ENCODE assay signal across 20 cellular contexts in the genomic region with DNA sequence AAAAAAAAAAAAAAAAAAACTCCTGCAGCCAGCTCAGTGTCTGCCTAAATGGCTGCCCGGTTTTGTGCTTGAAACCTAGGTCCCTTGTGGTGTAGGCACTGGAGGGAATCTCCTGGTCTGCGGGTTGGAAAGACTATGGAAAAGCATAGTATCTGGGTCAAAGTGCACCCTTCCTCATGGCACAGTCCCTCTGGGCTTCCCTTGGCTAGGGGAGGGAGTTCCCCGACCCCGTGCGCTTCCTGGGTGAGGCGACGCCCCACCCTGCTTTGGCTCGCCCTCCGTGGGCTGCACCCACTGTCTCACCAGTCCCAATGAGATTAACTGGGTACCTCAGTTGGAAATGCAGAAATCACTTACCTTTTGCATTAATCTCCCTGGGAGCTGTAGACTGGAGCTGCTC. TPM values are rescaled to one million over a fixed set of nuclear protein-coding genes. Genes with fewer than 3 reads are reported as not detected.
DNase-seq lines count a peak whose midpoint lies in the region; ATAC-seq and TF ChIP-seq lines count a peak whose summit lies in the region.
"Had no signal": no experiment of that assay in that cellular context is flagged by ENCODE, and none has a peak within 500 bp of the region (broad histone marks: within the 10 kb centered on the region; RNA-seq: fewer than 3 reads in every experiment).

No MANE protein-coding gene starts in this region.

- no peaks in the 10 kb centered on the region for H3K9me3 Mint-ChIP-seq in Caco-2 (ENCODE audit: unreplicated experiment)
- no peaks in the 10 kb centered on the region for H3K9me3 Mint-ChIP-seq in activated T-helper 2 cell treated with anti-CD3 and anti-CD28 coated beads, Interferon-gamma antibody, Interleukin-2, Interleukin-4, amounts not matched to agents 10 μg/mL and 5 μg/mL and 100 μg/mL, durations not matched to agents 14 hours and 24 hours and 36 hours

- H3K27ac ChIP-seq in hepatocyte (no peak overlapping the region), trophoblast cell (ENCODE audit: low read depth, low read length) (no peak overlapping the region)

- no TSS peak for BruUV-seq in Caco-2 (replicated peaks; lab: Mats Ljungman, UMichigan)

- no peak overlapping the region for H2AFZ ChIP-seq in hepatocyte
- H2AFZ ChIP-seq in trophoblast cell (ENCODE audit: insufficient read depth, low read length, poor library complexity), result no peak overlapping the region

- H3K27ac Mint-ChIP-seq in Caco-2 (ENCODE audit: unreplicated experiment), result no peak overlapping the region
- H3K27ac Mint-ChIP-seq in activated T-helper 2 cell treated with anti-CD3 and anti-CD28 coated beads, Interferon-gamma antibody, Interleukin-2, Interleukin-4, amounts not matched to agents 10 μg/mL and 5 μg/mL and 100 μg/mL, durations not matched to agents 14 hours and 24 hours and 36 hours, result no peak overlapping the region
- H3K27ac Mint-ChIP-seq: CD4-positive, CD25-positive, alpha-beta regulatory T cell; IgD-negative memory B cell had no signal

- H2AK5ac ChIP-seq in trophoblast cell (ENCODE audit: low read length), result no peak overlapping the region

- no peaks in the 10 kb centered on the region for H3K27me3 ChIP-seq in Caco-2 (replicated peaks; ENCODE audit: control insufficient read depth, insufficient read depth, low read length)
- no peaks in the 10 kb centered on the region for H3K27me3 ChIP-seq in MG63
- no peaks in the 10 kb centered on the region for H3K27me3 ChIP-seq in hepatocyte
- no peaks in the 10 kb centered on the region for H3K27me3 ChIP-seq in trophoblast cell (ENCODE audit: insufficient read depth, low read length)

- H3K4me1 Mint-ChIP-seq in Caco-2 (ENCODE audit: low read depth, unreplicated experiment), result no peaks in the 10 kb centered on the region
- H3K4me1 Mint-ChIP-seq in activated T-helper 2 cell treated with anti-CD3 and anti-CD28 coated beads, Interferon-gamma antibody, Interleukin-2, Interleukin-4, amounts not matched to agents 10 μg/mL and 5 μg/mL and 100 μg/mL, durations not matched to agents 14 hours and 24 hours and 36 hours (ENCODE audit: low read depth), result no peaks in the 10 kb centered on the region
- H3K4me1 Mint-ChIP-seq: CD4-positive, CD25-positive, alpha-beta regulatory T cell; IgD-negative memory B cell had no signal

- H3K79me2 ChIP-seq in hepatocyte (no peaks in the 10 kb centered on the region), trophoblast cell (ENCODE audit: control insufficient read depth, insufficient read depth, low read length, poor library complexity) (no peaks in the 10 kb centered on the region)

- H3K23ac ChIP-seq in trophoblast cell (ENCODE audit: low read length), result no peak overlapping the region

- H4K12ac ChIP-seq in trophoblast cell (ENCODE audit: low read depth, low read length), result no peak overlapping the region

- no peak overlapping the region for H3K18ac ChIP-seq in trophoblast cell (ENCODE audit: low read length)

- H3K4ac ChIP-seq in trophoblast cell (ENCODE audit: low read depth, low read length), result no peak overlapping the region

- TF ChIP-seq CTCF in Caco-2 (IDR thresholded peaks at IDR 0.05; ENCODE audit: insufficient read depth in 1 of 2, low read depth in 1 of 2, low read length in 1 of 2, severe bottlenecking in 1 of 2, unreplicated experiment in 1 of 2), result no peak
- no peak for TF ChIP-seq CTCF in hepatocyte (IDR thresholded peaks at IDR 0.05; ENCODE audit: poor library complexity)

- H4K8ac ChIP-seq in trophoblast cell (ENCODE audit: low read depth, low read length), result no peak overlapping the region

- no peaks in the 10 kb centered on the region for H3K9me3 ChIP-seq in Caco-2
- no peaks in the 10 kb centered on the region for H3K9me3 ChIP-seq in MG63
- H3K9me3 ChIP-seq in hepatocyte (ENCODE audit: low read depth), result no peaks in the 10 kb centered on the region
- no peaks in the 10 kb centered on the region for H3K9me3 ChIP-seq in trophoblast cell (ENCODE audit: insufficient read depth, low read depth, low read length)

- no peak overlapping the region for H3K9ac ChIP-seq in trophoblast cell (ENCODE audit: low read length)

- H2BK12ac ChIP-seq in trophoblast cell (ENCODE audit: low read length), result no peak overlapping the region

- H3K4me3 ChIP-seq in Caco-2 (ENCODE audit: low read depth, low read length) (peak overlapping the region; percentile 29), MG63 (peak overlapping the region; percentile 27), hepatocyte (no peak overlapping the region), trophoblast cell (ENCODE audit: low read depth, low read length) (no peak overlapping the region)

- no peak for DNase-seq in Caco-2
- DNase-seq in MG63, result peak; percentile 2
- DNase-seq in hepatocyte (ENCODE audit: low spot score), result no peak
- peak; percentile 0 to 1 for DNase-seq in trophoblast cell
- no peak for DNase-seq in activated CD4-positive, alpha-beta T cell treated with anti-CD3 and anti-CD28 coated beads, Interleukin-2, amount 50 U/mL, for 1 hour
- no peak for DNase-seq in activated T-helper 2 cell treated with anti-CD3 and anti-CD28 coated beads, Interferon-gamma antibody, Interleukin-2, Interleukin-4, amounts not matched to agents 10 μg/mL and 5 μg/mL and 100 μg/mL, durations not matched to agents 14 hours and 24 hours and 36 hours (ENCODE audit: low spot score)
- DNase-seq in CD1c-positive myeloid dendritic cell (ENCODE audit: extremely low spot score), result no peak
- DNase-seq: CD4-positive, CD25-positive, alpha-beta regulatory T cell; DND-41; NCI-H1436 treated with DMSO at 0.1 percent for 48 hours; NCI-H2081; NCI-H226; NCI-H526 treated with DMSO at 0.1 percent for 48 hours; NK-92 treated with Interleukin-12 subunit alpha and Interleukin-12 subunit beta, amount 100 ng/mL, for 24 hours; PC-3 had no signal

- H3K9me2 ChIP-seq in hepatocyte (replicated peaks; ENCODE audit: insufficient read depth), result no peaks in the 10 kb centered on the region

- no peak overlapping the region for H3K14ac ChIP-seq in trophoblast cell (ENCODE audit: low read length)

- WGBS in hepatocyte (ENCODE audit: low lambda C conversion rate, missing lambda C conversion rate), result 75% methylated on average over 9 of the region's 9 CpGs
- WGBS in trophoblast cell (ENCODE audit: extremely low coverage, insufficient coverage, insufficient read length), result no CpG with 5 or more reads among the region's 9 CpGs

- H3K79me1 ChIP-seq in trophoblast cell (ENCODE audit: low read length), result no peaks in the 10 kb centered on the region

- H3K36me3 ChIP-seq in Caco-2 (ENCODE audit: control insufficient read depth, insufficient read depth, low read length) (no peaks in the 10 kb centered on the region), MG63 (no peaks in the 10 kb centered on the region), hepatocyte (replicated peaks; ENCODE audit: insufficient read depth, low read depth) (no peaks in the 10 kb centered on the region), trophoblast cell (ENCODE audit: control insufficient read depth in 1 of 2, insufficient read depth in 2 of 2, low read length in 2 of 2) (no peaks in the 10 kb centered on the region)

- intact Hi-C loops in Caco-2 (cut with micrococcal nuclease; ENCODE audit: unreplicated experiment), result no loop called here
- intact Hi-C loops in activated T-helper 2 cell treated with anti-CD3 and anti-CD28 coated beads, Interferon-gamma antibody, Interleukin-2, Interleukin-4, amounts not matched to agents 10 μg/mL and 5 μg/mL and 100 μg/mL, durations not matched to agents 14 hours and 24 hours and 36 hours (cut with micrococcal nuclease), result no loop called here

- H3K27me3 Mint-ChIP-seq in Caco-2 (ENCODE audit: insufficient read depth, unreplicated experiment), result peaks cover 10% of the 10 kb centered on the region
- no peaks in the 10 kb centered on the region for H3K27me3 Mint-ChIP-seq in activated T-helper 2 cell treated with anti-CD3 and anti-CD28 coated beads, Interferon-gamma antibody, Interleukin-2, Interleukin-4, amounts not matched to agents 10 μg/mL and 5 μg/mL and 100 μg/mL, durations not matched to agents 14 hours and 24 hours and 36 hours (ENCODE audit: low read depth)
- H3K27me3 Mint-ChIP-seq: IgD-negative memory B cell had no signal

- no peak overlapping the region for H2BK120ac ChIP-seq in trophoblast cell (ENCODE audit: insufficient read depth, low read length, poor library complexity)

- no peak for ATAC-seq in GM19328 (IDR thresholded peaks at IDR 0.05; ENCODE audit: unreplicated experiment)
- ATAC-seq: PC-3 had no signal

- CTCF ChIA-PET in Caco-2 (lab: Charles Lee), result interaction anchor here (1.0 kb wide), 1 partner anchor 93 kb away, joined by 3 read pairs; no protein-coding TSS in a partner anchor

- H4K91ac ChIP-seq in trophoblast cell (ENCODE audit: low read depth, low read length), result no peak overlapping the region

- H2BK5ac ChIP-seq in trophoblast cell (ENCODE audit: low read depth, low read length, poor library complexity), result no peak overlapping the region

- H3K4me1 ChIP-seq in Caco-2 (no peaks in the 10 kb centered on the region), hepatocyte (ENCODE audit: insufficient read depth) (no peaks in the 10 kb centered on the region), trophoblast cell (ENCODE audit: control insufficient read depth in 1 of 2, insufficient read depth in 2 of 2, low read length in 2 of 2) (no peaks in the 10 kb centered on the region)

- POLR2A ChIA-PET in Caco-2 (lab: Charles Lee), result no interaction called here

- H3K4me3 Mint-ChIP-seq in Caco-2 (ENCODE audit: unreplicated experiment), result peak overlapping the region; percentile 51
- H3K4me3 Mint-ChIP-seq in activated T-helper 2 cell treated with anti-CD3 and anti-CD28 coated beads, Interferon-gamma antibody, Interleukin-2, Interleukin-4, amounts not matched to agents 10 μg/mL and 5 μg/mL and 100 μg/mL, durations not matched to agents 14 hours and 24 hours and 36 hours (ENCODE audit: low read depth), result no peak overlapping the region
- H3K4me3 Mint-ChIP-seq: IgD-negative memory B cell had no signal

- peak overlapping the region; percentile 64 for H3K4me2 ChIP-seq in hepatocyte
- no peak overlapping the region for H3K4me2 ChIP-seq in trophoblast cell (ENCODE audit: low read length)

- H3K36me3 Mint-ChIP-seq in Caco-2 (ENCODE audit: insufficient read depth, unreplicated experiment), result no peaks in the 10 kb centered on the region
- no peaks in the 10 kb centered on the region for H3K36me3 Mint-ChIP-seq in activated T-helper 2 cell treated with anti-CD3 and anti-CD28 coated beads, Interferon-gamma antibody, Interleukin-2, Interleukin-4, amounts not matched to agents 10 μg/mL and 5 μg/mL and 100 μg/mL, durations not matched to agents 14 hours and 24 hours and 36 hours (ENCODE audit: low read depth)
- H3K36me3 Mint-ChIP-seq: CD4-positive, CD25-positive, alpha-beta regulatory T cell; IgD-negative memory B cell had no signal

- no peaks in the 10 kb centered on the region for H4K20me1 ChIP-seq in hepatocyte (ENCODE audit: insufficient read depth, poor library complexity, severe bottlenecking)

RNA-seq across cellular contexts. Expression of a gene that starts 14.3 kb away (rescaled TPM):
- total RNA-seq in Caco-2 (2022) (not detected in 2 replicates), hepatocyte (not detected in 2 replicates)
- total RNA-seq in MG63 (2014; rRNA removed; shearing (Covaris generic); ENCODE audit: low replicate concordance), result not detected in 2 replicates
- not detected in 2 replicates for polyA plus RNA-seq in hepatocyte
- not detected in 2 replicates for polyA plus RNA-seq in trophoblast cell (2013)
- not detected in 2 replicates for total RNA-seq in activated T-helper 2 cell treated with anti-CD3 and anti-CD28 coated beads, Interferon-gamma antibody, Interleukin-2, Interleukin-4, amounts not matched to agents 10 μg/mL and 5 μg/mL and 100 μg/mL, durations not matched to agents 14 hours and 24 hours and 36 hours
- total RNA-seq: CD4-positive, CD25-positive, alpha-beta regulatory T cell; H7; LHCN-M2; PC-3; SK-MEL-5 had no signal
- polyA plus RNA-seq: CD4-positive, CD25-positive, alpha-beta regulatory T cell; IgD-negative memory B cell had no signal

Comparison
In these comparisons a context has a peak if more than half of its experiments do, and no peak if none do; other contexts are left out.
1. DNase-seq: peak in MG63 (single experiment) and trophoblast cell (2 of 2); none in Caco-2 (0 of 2), hepatocyte (single experiment), activated CD4-positive, alpha-beta T cell treated with anti-CD3 and anti-CD28 coated beads, Interleukin-2, amount 50 U/mL, for 1 hour (single experiment), activated T-helper 2 cell treated with anti-CD3 and anti-CD28 coated beads, Interferon-gamma antibody, Interleukin-2, Interleukin-4, amounts not matched to agents 10 μg/mL and 5 μg/mL and 100 μg/mL, durations not matched to agents 14 hours and 24 hours and 36 hours (single experiment) and CD1c-positive myeloid dendritic cell (single experiment).
2. H3K4me3 ChIP-seq: peak in Caco-2 (single experiment) and MG63 (single experiment); none in hepatocyte (single experiment) and trophoblast cell (single experiment).